Comparison of ENCODE assay signal across 1 cellular context in genomic region chr2:3558205-3559014, GRCh38.
TF ChIP-seq lines count a peak whose summit lies in the region.

Gene RNASEH1, minus strand, starts transcription at chr2:3558333. Its CDS starts 73 bp downstream, at chr2:3558260.

TF ChIP-seq in GM12878, 131 proteins besides CTCF, POLR2A, EP300 and RAD21 (continued from another document and continues in another):
- TF ChIP-seq POLR2AphosphoS2 (IDR thresholded peaks at IDR 0.05; ENCODE audit: low read depth, low read length) (peak; percentile 36; the same call in 1 of the 2 replicates), TCF3 (IDR thresholded peaks at IDR 0.05; ENCODE audit: borderline replicate concordance, insufficient read depth, low read depth, low read length) (0 out of 2 replicates have a peak, but pooled peaks have one; percentile 4), ZBTB40 (IDR thresholded peaks at IDR 0.05; ENCODE audit: borderline replicate concordance) (peak; percentile 85), CBX5 (IDR thresholded peaks at IDR 0.05; ENCODE audit: low read depth) (no peak), ETV6 (conservative IDR thresholded peaks at IDR 0.05 in 1 of 2, IDR thresholded peaks at IDR 0.05 in 1 of 2; ENCODE audit: borderline replicate concordance in 1 of 2, low read depth in 1 of 2) (peak in 1 of 2 experiments; percentile 16; a peak in 1 of 4 replicates), PBX3 (IDR thresholded peaks at IDR 0.05; ENCODE audit: insufficient replicate concordance, low read depth, low read length) (no peak), NKRF (conservative IDR thresholded peaks at IDR 0.05) (peak; percentile 78), MYB (IDR thresholded peaks at IDR 0.05; ENCODE audit: borderline replicate concordance, low read depth, low read length) (no peak), MEF2B (IDR thresholded peaks at IDR 0.05; ENCODE audit: partially characterized antibody, poor library complexity, severe bottlenecking) (no peak), HDGF (IDR thresholded peaks at IDR 0.05) (peak; percentile 90; the same call in 1 of the 2 replicates), FOXM1 (IDR thresholded peaks at IDR 0.05; ENCODE audit: low read depth, low read length) (no peak), CREB1 (IDR thresholded peaks at IDR 0.05; ENCODE audit: low read depth) (peak; percentile 99), TAF1 (IDR thresholded peaks at IDR 0.05; ENCODE audit: borderline replicate concordance, low read depth, low read length) (peak; percentile 51; the same call in 1 of the 2 replicates), NR2F1 (conservative IDR thresholded peaks at IDR 0.05) (peak; percentile 93), GATAD2B (conservative IDR thresholded peaks at IDR 0.05; ENCODE audit: low read depth) (peak; percentile 50; the same call in 1 of the 2 replicates), NFIC (IDR thresholded peaks at IDR 0.05; ENCODE audit: low read depth, low read length) (no peak), MEF2A (IDR thresholded peaks at IDR 0.05; ENCODE audit: insufficient read depth, low read depth, low read length) (0 out of 2 replicates have a peak, but pooled peaks have one; percentile 2), KLF5 (IDR thresholded peaks at IDR 0.05; ENCODE audit: partially characterized antibody) (peak; percentile 65), GABPA (IDR thresholded peaks at IDR 0.05; ENCODE audit: low read depth) (peak; percentile 86), MAX (IDR thresholded peaks at IDR 0.05; ENCODE audit: low read depth, low read length) (peak; percentile 89), SKIL (IDR thresholded peaks at IDR 0.05; ENCODE audit: low read depth, poor library complexity, severe bottlenecking) (no peak), RB1 (IDR thresholded peaks at IDR 0.05; ENCODE audit: borderline replicate concordance) (peak; percentile 42; the same call in 1 of the 2 replicates), YBX1 (IDR thresholded peaks at IDR 0.05) (no peak), SMAD1 (IDR thresholded peaks at IDR 0.05; ENCODE audit: low read depth, partially characterized antibody) (no peak), MXI1 (IDR thresholded peaks at IDR 0.05; ENCODE audit: low read depth, low read length) (peak; percentile 88), ZBED1 (IDR thresholded peaks at IDR 0.05; ENCODE audit: borderline replicate concordance) (0 out of 2 replicates have a peak, but pooled peaks have one; percentile 55), NR2C2 (IDR thresholded peaks at IDR 0.05; ENCODE audit: borderline replicate concordance, control insufficient read depth, insufficient read length, low read depth) (no peak), USF1 (IDR thresholded peaks at IDR 0.05; ENCODE audit: borderline replicate concordance, extremely low read length, insufficient read depth, low read depth, low read length) (peak; percentile 27), ZNF687 (IDR thresholded peaks at IDR 0.05) (peak; percentile 63), ZNF217 (IDR thresholded peaks at IDR 0.05) (no peak), SIN3A (IDR thresholded peaks at IDR 0.05; ENCODE audit: low read depth, low read length) (peak; percentile 87), YY1 (IDR thresholded peaks at IDR 0.05; ENCODE audit: low read depth, low read length) (peak; percentile 66), EGR1 (IDR thresholded peaks at IDR 0.05; ENCODE audit: borderline replicate concordance in 1 of 2, low read depth in 2 of 2, low read length in 2 of 2) (peak in 1 of 2 experiments; percentile 97; a peak in 2 of 3 replicates), USF2 (IDR thresholded peaks at IDR 0.05; ENCODE audit: borderline replicate concordance, low read depth, low read length) (no peak), SMAD5 (IDR thresholded peaks at IDR 0.05; ENCODE audit: low read depth) (no peak; the same call in 1 of the 2 replicates), REST (IDR thresholded peaks at IDR 0.05; ENCODE audit: low read depth, low read length) (no peak), ATF3 (IDR thresholded peaks at IDR 0.05; ENCODE audit: borderline replicate concordance, extremely low read depth, low read depth, low read length) (peak; percentile 75; the same call in 1 of the 2 replicates), SRF (IDR thresholded peaks at IDR 0.05; ENCODE audit: low read depth in 2 of 2, low read length in 2 of 2) (peak in 1 of 2 experiments; percentile 85; a peak in 3 of 4 replicates), CBX3 (IDR thresholded peaks at IDR 0.05; ENCODE audit: borderline replicate concordance, low read depth) (no peak)
